Comparison of ENCODE assay signal across 7 cellular contexts in genomic region chr2:49516427-49516826, GRCh38.
"Had no signal": no experiment of that assay in that cellular context is flagged by ENCODE, and none has a peak within 500 bp of the region (broad histone marks: within the 10 kb centered on the region; RNA-seq: fewer than 3 reads in every experiment).

No MANE protein-coding gene starts in this region.

- DNase-seq: GM23248, GOT3, H7, HFFc6, IMR-90 had no signal

- H3K4me1 ChIP-seq: HAP-1 had no signal

- H2AFZ ChIP-seq: GM23248 had no signal

- ATAC-seq: HCT116 had no signal

- H3K4me3 ChIP-seq: GM23248, HAP-1 had no signal

- H3K9ac ChIP-seq: GM23248 had no signal

- H3K36me3 ChIP-seq: HAP-1 had no signal

- H3K27ac ChIP-seq: GM23248 had no signal
